8 cellular contexts compared by ENCODE assay signal in genomic region chr17:44331249-44331760, GRCh38. TPM values are rescaled to one million over a fixed set of nuclear protein-coding genes. Genes with fewer than 3 reads are reported as not detected.
DNase-seq lines count a peak whose midpoint lies in the region; ATAC-seq and TF ChIP-seq lines count a peak whose summit lies in the region.

No MANE protein-coding gene starts in this region.

- H3K9me3 ChIP-seq in SU-DHL-6 (ENCODE audit: insufficient read depth, low read length) (no peaks in the 10 kb centered on the region), prostate gland (no peaks in the 10 kb centered on the region)

- H2AFZ ChIP-seq in SU-DHL-6 (ENCODE audit: low read depth, low read length, severe bottlenecking), result peak overlapping the region; percentile 85

- no peak overlapping the region for H3K9ac ChIP-seq in SU-DHL-6 (ENCODE audit: low read length)

- H3K4me1 ChIP-seq in prostate gland (replicated peaks), result no peaks in the 10 kb centered on the region

- H4K20me1 ChIP-seq in SU-DHL-6 (ENCODE audit: low read depth, low read length), result no peaks in the 10 kb centered on the region

- peak; percentile 51 for ATAC-seq in Right ventricle myocardium superior (ENCODE audit: poor library complexity)
- ATAC-seq in HG02610 (IDR thresholded peaks at IDR 0.05; ENCODE audit: unreplicated experiment), result no peak

- no peaks in the 10 kb centered on the region for H3K79me2 ChIP-seq in SU-DHL-6 (ENCODE audit: insufficient read depth, low read length)

- intact Hi-C loops in Right ventricle myocardium superior (cut with DNase I) (no loop called here), prostate gland (cut with DNase I) (no loop called here)

- peak overlapping the region; percentile 13 for H3K4me2 ChIP-seq in SU-DHL-6 (ENCODE audit: low read depth, low read length, poor library complexity, severe bottlenecking)

- H3K9me2 ChIP-seq in SU-DHL-6 (replicated peaks; ENCODE audit: insufficient read depth, low read length), result no peaks in the 10 kb centered on the region

- H3K27me3 ChIP-seq in SU-DHL-6 (ENCODE audit: low read length) (no peaks in the 10 kb centered on the region), prostate gland (replicated peaks; ENCODE audit: insufficient read depth) (no peaks in the 10 kb centered on the region)

- TF ChIP-seq CTCF in SU-DHL-6 (IDR thresholded peaks at IDR 0.05; ENCODE audit: insufficient read depth, low read length, poor library complexity, severe bottlenecking) (peak; percentile 57), prostate gland (IDR thresholded peaks at IDR 0.05) (peak in 3 of 4 experiments; percentile 77 to 80 (median 78))

- H3K4me3 ChIP-seq in SU-DHL-6 (ENCODE audit: insufficient read depth, low read length, poor library complexity, severe bottlenecking) (no peak overlapping the region), prostate gland (no peak overlapping the region)

- H3K27ac ChIP-seq in SU-DHL-6 (ENCODE audit: low read depth, low read length) (peak overlapping the region; percentile 33), prostate gland (no peak overlapping the region)

- DNase-seq in GF-D8 (lab: John Stamatoyannopoulos, UW) (peak; percentile 37), NCI-H1417 (lab: John Stamatoyannopoulos, UW) (peak; percentile 74 to 94 (median 91)), Right ventricle myocardium superior (peak; percentile 60), prostate gland (ENCODE audit: low spot score) (peak; percentile 63), GOT3 (lab: John Stamatoyannopoulos, UW) (no peak)
- DNase-seq in activated naive CD8-positive, alpha-beta T cell treated with anti-CD3 and anti-CD28 coated beads, Interleukin-2, amount 50 U/mL, for 16 hours (ENCODE audit: low read depth, low spot score), result peak; percentile 49

- H3F3A ChIP-seq in SU-DHL-6 (ENCODE audit: insufficient read depth), result peaks cover 16% of the 10 kb centered on the region

- 4% methylated on average over 7 of the region's 7 CpGs for WGBS in prostate gland

- H3K36me3 ChIP-seq in SU-DHL-6 (ENCODE audit: low read length), result no peaks in the 10 kb centered on the region
- H3K36me3 ChIP-seq in prostate gland, result no peaks in the 10 kb centered on the region

- no peak for TF ChIP-seq POLR2A in prostate gland (IDR thresholded peaks at IDR 0.05)

RNA-seq across cellular contexts. Expression of gene SLC25A39, which starts 6.7 kb away (rescaled TPM):
- total RNA-seq in Right ventricle myocardium superior (45.0 TPM), prostate gland (100 to 1,000 TPM; 116 to 132 TPM)

RNA-seq across cellular contexts. Expression of gene GRN, which starts 13.8 kb away (rescaled TPM):
- total RNA-seq in Right ventricle myocardium superior (135 TPM), prostate gland (100 to 1,000 TPM; 319 to 404 TPM)

RNA-seq across cellular contexts. Expression of gene RUNDC3A, which starts 22.9 kb away (rescaled TPM):
- total RNA-seq in Right ventricle myocardium superior, result 0.22 TPM
- 1 to 10 TPM in 1 of 2 donors, under 1 TPM in 1; 0.68 to 2.9 TPM for total RNA-seq in prostate gland

RNA-seq across cellular contexts. Expression of gene FAM171A2, which starts 32.3 kb away (rescaled TPM):
- total RNA-seq in Right ventricle myocardium superior, result 0.62 TPM
- 1 to 10 TPM; 1.8 to 6.1 TPM for total RNA-seq in prostate gland

RNA-seq across cellular contexts. Expression of gene ITGA2B, which starts 58.1 kb away (rescaled TPM):
- total RNA-seq in Right ventricle myocardium superior, result 0.62 TPM
- total RNA-seq in prostate gland, result under 1 TPM; 0.27 to 0.68 TPM
